20 cellular contexts compared by ENCODE assay signal in the genomic region with DNA sequence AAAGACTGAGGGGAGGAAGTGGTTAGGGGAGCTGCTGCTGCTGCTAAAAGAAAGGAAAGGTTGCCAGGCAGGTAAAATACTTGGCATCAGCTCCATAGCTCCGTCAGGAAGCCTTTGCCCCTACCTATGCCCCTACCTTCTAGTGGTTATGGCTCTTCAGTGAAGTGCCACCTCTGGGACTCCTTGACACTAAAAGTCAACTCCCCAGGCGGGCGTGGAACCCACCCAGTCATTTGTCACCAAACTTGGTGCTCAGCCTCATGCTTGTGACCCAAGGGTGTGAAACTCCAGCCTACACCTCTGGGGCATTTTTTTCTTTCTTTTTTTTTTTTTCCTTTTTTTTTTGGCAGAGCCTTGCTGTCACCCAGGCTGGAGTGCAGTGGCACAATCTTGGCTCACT. TPM values are rescaled to one million over a fixed set of nuclear protein-coding genes. Genes with fewer than 3 reads are reported as not detected.
"Had no signal": no experiment of that assay in that cellular context is flagged by ENCODE, and none has a peak within 500 bp of the region (broad histone marks: within the 10 kb centered on the region; RNA-seq: fewer than 3 reads in every experiment).

No MANE protein-coding gene starts in this region.

- ATAC-seq: left colon; mucosa of descending colon; natural killer cell; stimulated activated naive B cell treated with anti-CD40 and anti-IgM and Interleukin-4, amounts not matched to agents 10 μg/mL and 1 μg/mL and 100 μg/mL, for 72 hours; stimulated activated naive CD8-positive, alpha-beta T cell treated with anti-CD3 and anti-CD28 coated beads, Interleukin-15, amount 100 ng/mL, for 72 hours had no signal

- H3K27ac Mint-ChIP-seq: natural killer cell; stimulated activated naive B cell treated with anti-CD40 and anti-IgM and Interleukin-4, amounts not matched to agents 10 μg/mL and 1 μg/mL and 100 μg/mL, for 72 hours; stimulated activated naive CD8-positive, alpha-beta T cell treated with anti-CD3 and anti-CD28 coated beads, Interleukin-15, amount 100 ng/mL, for 72 hours had no signal

- H3K4me3 Mint-ChIP-seq: natural killer cell; stimulated activated naive B cell treated with anti-CD40 and anti-IgM and Interleukin-4, amounts not matched to agents 10 μg/mL and 1 μg/mL and 100 μg/mL, for 72 hours; stimulated activated naive CD8-positive, alpha-beta T cell treated with anti-CD3 and anti-CD28 coated beads, Interleukin-15, amount 100 ng/mL, for 72 hours had no signal

- H3K4me1 ChIP-seq: testis had no signal

- DNase-seq: cortex of kidney; dorsolateral prefrontal cortex; effector CD8-positive, alpha-beta T cell; foreskin melanocyte; head of caudate nucleus; kidney; left colon; mucosa of descending colon; natural killer cell; posterior cingulate gyrus; sigmoid colon; stimulated activated CD4-positive, alpha-beta T cell treated with anti-CD3 and anti-CD28 coated beads, Interleukin-2, amount 100 ng/mL, for 24 hours; stimulated activated CD4-positive, alpha-beta T cell treated with anti-CD3 and anti-CD28 coated beads, Interleukin-4, amount 100 ng/mL, for 4 hours; stimulated activated naive B cell treated with anti-CD40 and anti-IgM and Interleukin-4, amounts not matched to agents 10 μg/mL and 1 μg/mL and 100 μg/mL, for 72 hours; stimulated activated naive CD8-positive, alpha-beta T cell treated with anti-CD3 and anti-CD28 coated beads, Interleukin-15, amount 100 ng/mL, for 72 hours; testis; transverse colon had no signal

- H3K36me3 ChIP-seq: sigmoid colon, transverse colon had no signal

- H3K27me3 ChIP-seq: hepatocyte, sigmoid colon, testis, transverse colon had no signal

- H3K9me3 Mint-ChIP-seq: natural killer cell; neural crest cell; stimulated activated naive B cell treated with anti-CD40 and anti-IgM and Interleukin-4, amounts not matched to agents 10 μg/mL and 1 μg/mL and 100 μg/mL, for 72 hours; stimulated activated naive CD8-positive, alpha-beta T cell treated with anti-CD3 and anti-CD28 coated beads, Interleukin-15, amount 100 ng/mL, for 72 hours had no signal

- H3K36me3 Mint-ChIP-seq: natural killer cell had no signal

- H3K27ac ChIP-seq: dorsolateral prefrontal cortex, hepatocyte, sigmoid colon, skin epidermis, testis, transverse colon had no signal

- H3K4me3 ChIP-seq: dorsolateral prefrontal cortex, hepatocyte, mucosa of descending colon, sigmoid colon, skin epidermis, testis, transverse colon had no signal

- H3K9me3 ChIP-seq: mucosa of descending colon, sigmoid colon, testis, transverse colon had no signal

RNA-seq across cellular contexts. Expression of a gene that starts 32.4 kb away (rescaled TPM):
- total RNA-seq: natural killer cell had no signal
